In the genomic region with DNA sequence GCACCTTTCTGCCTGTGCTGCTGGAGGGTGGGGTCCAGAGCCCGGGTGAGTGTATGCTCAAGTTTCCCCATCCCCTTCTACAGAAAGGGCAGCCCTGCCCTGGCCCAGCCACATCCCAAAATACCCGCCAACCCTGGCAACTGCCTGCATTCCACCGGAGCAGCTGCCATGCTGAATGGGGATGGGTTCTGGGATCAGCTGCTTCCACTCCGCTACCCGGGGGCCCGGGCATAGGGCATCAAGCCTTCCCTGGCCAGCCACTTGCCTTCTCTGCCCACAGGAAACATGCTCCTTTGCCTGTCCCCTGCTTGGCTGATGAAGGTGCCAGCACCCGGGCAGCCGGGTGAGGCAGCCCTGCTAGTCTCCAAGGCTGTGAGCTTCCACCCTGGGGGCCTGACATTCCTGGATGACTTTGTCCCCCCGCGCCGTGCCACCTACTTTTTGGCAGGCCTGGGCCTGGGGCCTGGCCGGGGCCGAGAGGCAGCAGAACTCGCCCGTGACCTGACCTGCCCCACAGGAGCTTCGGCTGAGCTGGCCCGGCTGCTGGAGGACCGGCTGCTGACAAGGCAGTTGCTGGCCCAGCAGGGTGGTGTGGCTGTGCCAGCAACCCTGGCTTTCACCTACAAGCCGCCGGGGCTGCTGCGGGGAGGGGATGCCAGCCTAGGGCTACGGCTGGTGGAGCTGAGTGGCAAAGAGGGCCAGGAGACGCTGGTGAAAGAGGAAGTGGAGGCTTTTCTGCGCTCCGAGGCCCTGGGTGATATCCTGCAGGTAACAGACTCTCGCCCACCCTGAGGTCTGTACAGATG, we compare ENCODE assay signal across 1 cellular context.
TF ChIP-seq lines count a peak whose summit lies in the region.

No MANE protein-coding gene starts in this region.

TF ChIP-seq in GM12878, 131 proteins besides CTCF, POLR2A, EP300 and RAD21:
- TF ChIP-seq ZZZ3 (IDR thresholded peaks at IDR 0.05; ENCODE audit: control insufficient read depth, insufficient read length, low read depth) (no peak), ZNF207 (IDR thresholded peaks at IDR 0.05; ENCODE audit: borderline replicate concordance) (no peak), SPI1 (IDR thresholded peaks at IDR 0.05; ENCODE audit: borderline replicate concordance, insufficient read depth, low read depth, low read length) (peak; percentile 85)
